ENCODE assay signal across 10 cellular contexts in genomic region chr4:40194602-40195161, GRCh38. TPM values are rescaled to one million over a fixed set of nuclear protein-coding genes. Genes with fewer than 3 reads are reported as not detected.
DNase-seq lines count a peak whose midpoint lies in the region; ATAC-seq and TF ChIP-seq lines count a peak whose summit lies in the region.
"Had no signal": no experiment of that assay in that cellular context is flagged by ENCODE, and none has a peak within 500 bp of the region (broad histone marks: within the 10 kb centered on the region; RNA-seq: fewer than 3 reads in every experiment).

No MANE protein-coding gene starts in this region.

- peak overlapping the region; percentile 87 for H3K4me3 ChIP-seq in CD8-positive, alpha-beta T cell (ENCODE audit: low read depth, low read length)
- peak overlapping the region; percentile 63 for H3K4me3 ChIP-seq in Jurkat, Clone E6-1 (ENCODE audit: low read length)
- no peak overlapping the region for H3K4me3 ChIP-seq in BE2C (ENCODE audit: low read depth, low read length)
- no peak overlapping the region for H3K4me3 ChIP-seq in left ventricle myocardium inferior
- H3K4me3 ChIP-seq: right atrium auricular region had no signal

- peaks cover 28% of the 10 kb centered on the region for H3K36me3 Mint-ChIP-seq in CD8-positive, alpha-beta T cell
- H3K36me3 Mint-ChIP-seq in activated naive CD8-positive, alpha-beta T cell treated with anti-CD3 and anti-CD28 coated beads, Interleukin-2, amount 10 ng/mL, durations not matched to agents 7 days and 5 days: peaks cover 26% of the 10 kb centered on the region
- peaks cover 18 to 22% (median 20%) of the 10 kb centered on the region in 3 donors for H3K36me3 Mint-ChIP-seq in naive thymus-derived CD8-positive, alpha-beta T cell

- DNase-seq in CD8-positive, alpha-beta T cell: peak in 4 of 7 experiments; percentile 53 to 71 (median 64)
- DNase-seq in Jurkat, Clone E6-1 (ENCODE audit: low read depth, low spot score): peak; percentile 89
- peak; percentile 59 for DNase-seq in activated naive CD8-positive, alpha-beta T cell treated with anti-CD3 and anti-CD28 coated beads, Interleukin-2, amount 10 ng/mL, durations not matched to agents 7 days and 5 days
- peak in 9 of 10 donors; percentile 43 to 85 (median 73) for DNase-seq in naive thymus-derived CD8-positive, alpha-beta T cell
- DNase-seq in BE2C (no peak), left ventricle myocardium inferior (no peak), DMS 273 treated with DMSO at 0.1 percent for 48 hours (lab: John Stamatoyannopoulos, UW) (no peak), NCI-H128 (lab: John Stamatoyannopoulos, UW; ENCODE audit: unreplicated experiment) (no peak)
- DNase-seq: activated CD4-positive, CD25-positive, alpha-beta regulatory T cell treated with anti-CD3 and anti-CD28 coated beads, Interleukin-2, amount 50 U/mL, for 72 hours had no signal

- H3K36me3 ChIP-seq in CD8-positive, alpha-beta T cell (ENCODE audit: insufficient read depth, low read length): peaks cover 8% of the 10 kb centered on the region
- no peaks in the 10 kb centered on the region for H3K36me3 ChIP-seq in BE2C
- no peaks in the 10 kb centered on the region for H3K36me3 ChIP-seq in left ventricle myocardium inferior
- H3K36me3 ChIP-seq: right atrium auricular region had no signal

- no peaks in the 10 kb centered on the region for H3K27me3 Mint-ChIP-seq in CD8-positive, alpha-beta T cell (ENCODE audit: low read depth)
- H3K27me3 Mint-ChIP-seq in activated naive CD8-positive, alpha-beta T cell treated with anti-CD3 and anti-CD28 coated beads, Interleukin-2, amount 10 ng/mL, durations not matched to agents 7 days and 5 days: no peaks in the 10 kb centered on the region
- H3K27me3 Mint-ChIP-seq in naive thymus-derived CD8-positive, alpha-beta T cell: peaks cover 0 to 1% (median 0%) of the 10 kb centered on the region in 5 donors

- H3K9me3 ChIP-seq in CD8-positive, alpha-beta T cell (ENCODE audit: low read length): no peaks in the 10 kb centered on the region
- no peaks in the 10 kb centered on the region for H3K9me3 ChIP-seq in BE2C
- H3K9me3 ChIP-seq in left ventricle myocardium inferior (replicated peaks): no peaks in the 10 kb centered on the region
- H3K9me3 ChIP-seq: right atrium auricular region had no signal

- POLR2A ChIA-PET in CD8-positive, alpha-beta T cell (lab: Charles Lee): interaction anchor here (0.8 to 12.4 kb wide), 15 partner anchors 15 to 122 kb away, joined by 3 to 207 read pairs (median 6); no protein-coding TSS in a partner anchor
- POLR2A ChIA-PET in activated naive CD8-positive, alpha-beta T cell treated with anti-CD3 and anti-CD28 coated beads, Interleukin-2, amount 10 ng/mL, durations not matched to agents 7 days and 5 days (lab: Charles Lee): interaction anchor here (0.6 to 11.5 kb wide), 21 partner anchors 8 to 352 kb away, joined by 3 to 360 read pairs (median 7); partner anchors contain the start of gene N4BP2
- POLR2A ChIA-PET in naive thymus-derived CD8-positive, alpha-beta T cell (lab: Charles Lee): interaction anchor here (0.7 to 8.8 kb wide), 23 partner anchors 11 to 1540 kb away, joined by 3 to 244 read pairs (median 12); partner anchors contain the start of gene N4BP2

- H3K4me3 Mint-ChIP-seq in CD8-positive, alpha-beta T cell: peak overlapping the region; percentile 100
- H3K4me3 Mint-ChIP-seq in activated naive CD8-positive, alpha-beta T cell treated with anti-CD3 and anti-CD28 coated beads, Interleukin-2, amount 10 ng/mL, durations not matched to agents 7 days and 5 days: peak overlapping the region; percentile 93
- peak overlapping the region; percentile 94 to 100 (median 98) for H3K4me3 Mint-ChIP-seq in naive thymus-derived CD8-positive, alpha-beta T cell

- peak overlapping the region; percentile 100 for H3K27ac Mint-ChIP-seq in CD8-positive, alpha-beta T cell
- H3K27ac Mint-ChIP-seq in activated naive CD8-positive, alpha-beta T cell treated with anti-CD3 and anti-CD28 coated beads, Interleukin-2, amount 10 ng/mL, durations not matched to agents 7 days and 5 days: peak overlapping the region; percentile 97
- peak overlapping the region; percentile 94 to 100 (median 99) for H3K27ac Mint-ChIP-seq in naive thymus-derived CD8-positive, alpha-beta T cell

- ATAC-seq in CD8-positive, alpha-beta T cell: peak; percentile 43
- ATAC-seq in activated naive CD8-positive, alpha-beta T cell treated with anti-CD3 and anti-CD28 coated beads, Interleukin-2, amount 10 ng/mL, durations not matched to agents 7 days and 5 days (ENCODE audit: low read depth): peak; percentile 46
- peak; percentile 49 for ATAC-seq in naive thymus-derived CD8-positive, alpha-beta T cell

- TF ChIP-seq CTCF in CD8-positive, alpha-beta T cell (IDR thresholded peaks at IDR 0.05): no peak
- TF ChIP-seq CTCF in BE2C (IDR thresholded peaks at IDR 0.05; ENCODE audit: low read depth, low read length) (no peak), left ventricle myocardium inferior (IDR thresholded peaks at IDR 0.05; ENCODE audit: borderline replicate concordance) (no peak)

- H3K27ac ChIP-seq in CD8-positive, alpha-beta T cell (ENCODE audit: low read depth, low read length): peak overlapping the region; percentile 89
- H3K27ac ChIP-seq in left ventricle myocardium inferior (replicated peaks): no peak overlapping the region
- H3K27ac ChIP-seq: right atrium auricular region had no signal

- H3K4me1 Mint-ChIP-seq in CD8-positive, alpha-beta T cell (ENCODE audit: low read depth): peaks cover 61% of the 10 kb centered on the region
- H3K4me1 Mint-ChIP-seq in activated naive CD8-positive, alpha-beta T cell treated with anti-CD3 and anti-CD28 coated beads, Interleukin-2, amount 10 ng/mL, durations not matched to agents 7 days and 5 days: peaks cover 55% of the 10 kb centered on the region
- peaks cover 36 to 81% (median 69%) of the 10 kb centered on the region in 4 donors for H3K4me1 Mint-ChIP-seq in naive thymus-derived CD8-positive, alpha-beta T cell

- H3K4me1 ChIP-seq in CD8-positive, alpha-beta T cell (ENCODE audit: insufficient read depth, low read length): peaks cover 50% of the 10 kb centered on the region
- no peaks in the 10 kb centered on the region for H3K4me1 ChIP-seq in BE2C
- H3K4me1 ChIP-seq in left ventricle myocardium inferior: no peaks in the 10 kb centered on the region
- H3K4me1 ChIP-seq: right atrium auricular region had no signal

- CTCF ChIA-PET in CD8-positive, alpha-beta T cell (lab: Charles Lee): interaction anchor here (0.7 to 4.7 kb wide), 17 partner anchors 10 to 1508 kb away, joined by 3 to 49 read pairs (median 4); no protein-coding TSS in a partner anchor

- intact Hi-C loops in CD8-positive, alpha-beta T cell (cut with DNase I, micrococcal nuclease): loop anchor here (1.0 to 10.0 kb wide), 3 partner anchors 137 to 1530 kb away; partner anchors contain the start of genes KLF3 (in 1 of the 2) and N4BP2 (in 1 of the 2)
- intact Hi-C loops in left ventricle myocardium inferior (cut with micrococcal nuclease): no loop called here

- no peaks in the 10 kb centered on the region for H3K9me3 Mint-ChIP-seq in CD8-positive, alpha-beta T cell
- H3K9me3 Mint-ChIP-seq in activated naive CD8-positive, alpha-beta T cell treated with anti-CD3 and anti-CD28 coated beads, Interleukin-2, amount 10 ng/mL, durations not matched to agents 7 days and 5 days: no peaks in the 10 kb centered on the region
- H3K9me3 Mint-ChIP-seq in naive thymus-derived CD8-positive, alpha-beta T cell: peaks cover 0 to 5% (median 0%) of the 10 kb centered on the region in 9 donors

- H3K27me3 ChIP-seq in CD8-positive, alpha-beta T cell (ENCODE audit: insufficient read depth, low read length): no peaks in the 10 kb centered on the region
- H3K27me3 ChIP-seq in BE2C (no peaks in the 10 kb centered on the region), left ventricle myocardium inferior (ENCODE audit: low read depth) (peaks cover 62% of the 10 kb centered on the region)
- H3K27me3 ChIP-seq: right atrium auricular region had no signal

RNA-seq across cellular contexts. Expression of gene RHOH, which starts 2.1 kb away (rescaled TPM):
- 100 to 1,000 TPM; 533 to 539 TPM for total RNA-seq in CD8-positive, alpha-beta T cell
- 136 TPM for polyA plus RNA-seq in Jurkat, Clone E6-1 (2012; ENCODE audit: insufficient read depth, insufficient read length)
- total RNA-seq in activated naive CD8-positive, alpha-beta T cell treated with anti-CD3 and anti-CD28 coated beads, Interleukin-2, amount 10 ng/mL, durations not matched to agents 7 days and 5 days: 100 to 1,000 TPM; 187 to 190 TPM
- total RNA-seq in naive thymus-derived CD8-positive, alpha-beta T cell: 100 to 1,000 TPM; 233 to 249 TPM
- 100 to 1,000 TPM; 328 to 416 (median 383) TPM for polyA plus RNA-seq in naive thymus-derived CD8-positive, alpha-beta T cell
- 1.4 TPM for polyA plus RNA-seq in BE2C (2012; ENCODE audit: insufficient read depth, insufficient read length, low read depth)
- 0.41 TPM for total RNA-seq in left ventricle myocardium inferior

Comparison
In these comparisons a context has a peak if more than half of its experiments do, and no peak if none do; other contexts are left out.
1. DNase-seq: peak in CD8-positive, alpha-beta T cell (4 of 7), Jurkat, Clone E6-1 (single experiment), activated naive CD8-positive, alpha-beta T cell treated with anti-CD3 and anti-CD28 coated beads, Interleukin-2, amount 10 ng/mL, durations not matched to agents 7 days and 5 days (single experiment) and naive thymus-derived CD8-positive, alpha-beta T cell (9 of 10); none in BE2C (single experiment), left ventricle myocardium inferior (single experiment), DMS 273 treated with DMSO at 0.1 percent for 48 hours (single experiment) and NCI-H128 (single experiment).
2. H3K4me3 ChIP-seq: peak in CD8-positive, alpha-beta T cell (single experiment) and Jurkat, Clone E6-1 (single experiment); none in BE2C (single experiment) and left ventricle myocardium inferior (single experiment).
3. RNA of gene RHOH, which starts 2.1 kb away (total RNA-seq): 533 to 539 TPM in CD8-positive, alpha-beta T cell, 233 to 249 TPM in naive thymus-derived CD8-positive, alpha-beta T cell and 187 to 190 TPM in activated naive CD8-positive, alpha-beta T cell treated with anti-CD3 and anti-CD28 coated beads, Interleukin-2, amount 10 ng/mL, durations not matched to agents 7 days and 5 days; 0.41 TPM in left ventricle myocardium inferior (single experiment); every median in the first group is over 100 times any median in the second.
4. Peak in every context shown above with its lines, with median percentiles within 50 percentile points of each other: ATAC-seq, H3K27ac Mint-ChIP-seq and H3K4me3 Mint-ChIP-seq.